Comparison of ENCODE assay signal across 1 cellular context in the genomic region with DNA sequence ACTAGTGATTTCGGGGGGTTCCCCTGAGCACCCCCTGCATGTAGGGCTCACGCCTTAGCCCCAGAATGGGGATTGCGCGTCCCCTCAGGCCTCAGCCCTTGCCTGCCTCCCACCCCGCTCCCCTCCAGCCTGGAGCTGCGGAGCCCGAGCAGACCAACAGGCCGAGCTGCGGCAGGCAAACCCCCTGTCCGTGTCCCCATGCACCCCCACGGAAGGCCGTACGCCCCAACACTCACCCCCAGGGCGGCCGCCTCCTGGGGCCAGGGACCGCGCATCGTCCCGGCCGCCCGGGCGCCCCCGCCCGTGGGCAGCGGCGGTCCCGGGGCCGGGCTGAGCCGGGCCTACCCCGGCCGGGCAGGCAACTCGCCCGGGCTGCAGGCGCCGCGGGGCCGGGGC.
TF ChIP-seq lines count a peak whose summit lies in the region.

No MANE protein-coding gene starts in this region.

TF ChIP-seq in IMR-90, 13 proteins besides CTCF, POLR2A, EP300 and RAD21 (continued from another document):
- TF ChIP-seq, protein P1, sequence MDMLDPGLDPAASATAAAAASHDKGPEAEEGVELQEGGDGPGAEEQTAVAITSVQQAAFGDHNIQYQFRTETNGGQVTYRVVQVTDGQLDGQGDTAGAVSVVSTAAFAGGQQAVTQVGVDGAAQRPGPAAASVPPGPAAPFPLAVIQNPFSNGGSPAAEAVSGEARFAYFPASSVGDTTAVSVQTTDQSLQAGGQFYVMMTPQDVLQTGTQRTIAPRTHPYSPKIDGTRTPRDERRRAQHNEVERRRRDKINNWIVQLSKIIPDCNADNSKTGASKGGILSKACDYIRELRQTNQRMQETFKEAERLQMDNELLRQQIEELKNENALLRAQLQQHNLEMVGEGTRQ (IDR thresholded peaks at IDR 0.05; ENCODE audit: low read depth, low read length), result no peak
- TF ChIP-seq MAZ (IDR thresholded peaks at IDR 0.05; ENCODE audit: borderline replicate concordance, low read depth, low read length), result no peak
- TF ChIP-seq, protein P2, sequence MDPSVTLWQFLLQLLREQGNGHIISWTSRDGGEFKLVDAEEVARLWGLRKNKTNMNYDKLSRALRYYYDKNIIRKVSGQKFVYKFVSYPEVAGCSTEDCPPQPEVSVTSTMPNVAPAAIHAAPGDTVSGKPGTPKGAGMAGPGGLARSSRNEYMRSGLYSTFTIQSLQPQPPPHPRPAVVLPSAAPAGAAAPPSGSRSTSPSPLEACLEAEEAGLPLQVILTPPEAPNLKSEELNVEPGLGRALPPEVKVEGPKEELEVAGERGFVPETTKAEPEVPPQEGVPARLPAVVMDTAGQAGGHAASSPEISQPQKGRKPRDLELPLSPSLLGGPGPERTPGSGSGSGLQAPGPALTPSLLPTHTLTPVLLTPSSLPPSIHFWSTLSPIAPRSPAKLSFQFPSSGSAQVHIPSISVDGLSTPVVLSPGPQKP (IDR thresholded peaks at IDR 0.05; ENCODE audit: borderline replicate concordance, low read depth, low read length), result no peak
- no peak for TF ChIP-seq CEBPB (IDR thresholded peaks at IDR 0.05; ENCODE audit: low read depth, low read length)
